ENCODE assay signal across 29 cellular contexts in genomic region chr3:119443179-119443578, GRCh38.
"Had no signal": no experiment of that assay in that cellular context is flagged by ENCODE, and none has a peak within 500 bp of the region (broad histone marks: within the 10 kb centered on the region; RNA-seq: fewer than 3 reads in every experiment).

No MANE protein-coding gene starts in this region.

- H3K4me1 Mint-ChIP-seq: brain, endodermal cell, WTC11 had no signal

- H3K27me3 ChIP-seq: ascending aorta, breast epithelium, cardiac muscle cell, dorsolateral prefrontal cortex had no signal

- H3K27ac ChIP-seq: ascending aorta, breast epithelium, cardiac muscle cell, coronary artery, dorsolateral prefrontal cortex, VCaP had no signal

- H3K9me3 ChIP-seq: ascending aorta, breast epithelium had no signal

- ATAC-seq: activated CD8-positive, alpha-beta memory T cell treated with anti-CD3 and anti-CD28 coated beads, Interleukin-2, amount 10 ng/mL, durations not matched to agents 7 days and 5 days; activated CD8-positive, alpha-beta T cell treated with anti-CD3 and anti-CD28 coated beads, Interleukin-2, amount 10 ng/mL, durations not matched to agents 7 days and 5 days; esophagus mucosa; WTC11 had no signal

- H3K9me3 Mint-ChIP-seq: activated naive CD4-positive, alpha-beta T cell treated with anti-CD3 and anti-CD28 coated beads, Interleukin-2, amount 10 ng/mL, durations not matched to agents 7 days and 5 days; activated naive CD4-positive, alpha-beta T cell treated with anti-CD3 and anti-CD28 coated beads, Interleukin-2, amount 50 U/mL, for 72 hours; activated T-helper 1 cell treated with anti-CD3 and anti-CD28 coated beads, Interleukin-12 subunit alpha, Interleukin-12 subunit beta, Interleukin-2, Interleukin-4 antibody, amounts not matched to agents 30 ng/mL and 10 ng/mL and 1 ng/mL, durations not matched to agents 14 hours and 24 hours and 36 hours; dendritic cell treated with granulocyte-macrophage colony-stimulating factor and Interleukin-4, amounts not matched to agents 40 ng/mL and 50 ng/mL, for 4 days; endodermal cell; WTC11 had no signal

- H3K4me1 ChIP-seq: ascending aorta, breast epithelium had no signal

- H3K4me3 Mint-ChIP-seq: activated CD8-positive, alpha-beta memory T cell treated with anti-CD3 and anti-CD28 coated beads, Interleukin-2, amount 10 ng/mL, durations not matched to agents 7 days and 5 days; activated CD8-positive, alpha-beta T cell treated with anti-CD3 and anti-CD28 coated beads, Interleukin-2, amount 10 ng/mL, durations not matched to agents 7 days and 5 days; activated naive CD4-positive, alpha-beta T cell treated with anti-CD3 and anti-CD28 coated beads, Interleukin-2, amount 10 ng/mL, durations not matched to agents 7 days and 5 days; activated naive CD8-positive, alpha-beta T cell treated with anti-CD3 and anti-CD28 coated beads, Interleukin-2, amount 10 ng/mL, durations not matched to agents 7 days and 5 days; activated T-helper 1 cell treated with anti-CD3 and anti-CD28 coated beads, Interleukin-12 subunit alpha, Interleukin-12 subunit beta, Interleukin-2, Interleukin-4 antibody, amounts not matched to agents 30 ng/mL and 10 ng/mL and 1 ng/mL, durations not matched to agents 14 hours and 24 hours and 36 hours; brain; dendritic cell treated with granulocyte-macrophage colony-stimulating factor and Interleukin-4, amounts not matched to agents 40 ng/mL and 50 ng/mL, for 4 days; endodermal cell; WTC11 had no signal

- DNase-seq: activated CD4-positive, alpha-beta T cell treated with anti-CD3 and anti-CD28 coated beads for 1 hour; activated CD4-positive, alpha-beta T cell treated with anti-CD3 and anti-CD28 coated beads for 48 hours; activated CD4-positive, alpha-beta T cell treated with anti-CD3 and anti-CD28 coated beads, Interleukin-2, amount 50 U/mL, for 1 hour; activated CD4-positive, alpha-beta T cell treated with anti-CD3 and anti-CD28 coated beads, Interleukin-2, amount 50 U/mL, for 48 hours; activated CD8-positive, alpha-beta memory T cell treated with anti-CD3 and anti-CD28 coated beads, Interleukin-2, amount 10 ng/mL, durations not matched to agents 7 days and 5 days; activated CD8-positive, alpha-beta memory T cell treated with anti-CD3 and anti-CD28 coated beads, Interleukin-2, amount 50 U/mL, for 4 hours; activated CD8-positive, alpha-beta T cell treated with anti-CD3 and anti-CD28 coated beads, Interleukin-2, amount 10 ng/mL, durations not matched to agents 7 days and 5 days; activated gamma-delta T cell; activated naive CD4-positive, alpha-beta T cell; activated naive CD4-positive, alpha-beta T cell treated with anti-CD3 and anti-CD28 coated beads, Interleukin-2, amount 10 ng/mL, durations not matched to agents 7 days and 5 days; activated naive CD8-positive, alpha-beta T cell treated with anti-CD3 and anti-CD28 coated beads, Interleukin-2, amount 10 ng/mL, durations not matched to agents 7 days and 5 days; activated T-cell treated with anti-CD3 and anti-CD28 coated beads, Interleukin-2, amount 50 U/mL, for 1 hour; activated T-cell treated with anti-CD3 and anti-CD28 coated beads, Interleukin-2, amount 50 U/mL, for 48 hours; central memory CD4-positive, alpha-beta T cell; dorsolateral prefrontal cortex; effector memory CD4-positive, alpha-beta T cell; endodermal cell; T1000 had no signal

- H3K27ac Mint-ChIP-seq: activated CD8-positive, alpha-beta memory T cell treated with anti-CD3 and anti-CD28 coated beads, Interleukin-2, amount 10 ng/mL, durations not matched to agents 7 days and 5 days; activated CD8-positive, alpha-beta T cell treated with anti-CD3 and anti-CD28 coated beads, Interleukin-2, amount 10 ng/mL, durations not matched to agents 7 days and 5 days; activated naive CD4-positive, alpha-beta T cell treated with anti-CD3 and anti-CD28 coated beads, Interleukin-2, amount 50 U/mL, for 72 hours; activated naive CD8-positive, alpha-beta T cell treated with anti-CD3 and anti-CD28 coated beads, Interleukin-2, amount 10 ng/mL, durations not matched to agents 7 days and 5 days; activated T-helper 1 cell treated with anti-CD3 and anti-CD28 coated beads, Interleukin-12 subunit alpha, Interleukin-12 subunit beta, Interleukin-2, Interleukin-4 antibody, amounts not matched to agents 30 ng/mL and 10 ng/mL and 1 ng/mL, durations not matched to agents 14 hours and 24 hours and 36 hours; brain; dendritic cell treated with granulocyte-macrophage colony-stimulating factor and Interleukin-4, amounts not matched to agents 40 ng/mL and 50 ng/mL, for 4 days; endodermal cell; WTC11 had no signal

- H3K4me3 ChIP-seq: ascending aorta, breast epithelium, cardiac muscle cell, coronary artery, dorsolateral prefrontal cortex had no signal

- H3K27me3 Mint-ChIP-seq: activated CD8-positive, alpha-beta memory T cell treated with anti-CD3 and anti-CD28 coated beads, Interleukin-2, amount 10 ng/mL, durations not matched to agents 7 days and 5 days; activated naive CD4-positive, alpha-beta T cell treated with anti-CD3 and anti-CD28 coated beads, Interleukin-2, amount 10 ng/mL, durations not matched to agents 7 days and 5 days; activated naive CD8-positive, alpha-beta T cell treated with anti-CD3 and anti-CD28 coated beads, Interleukin-2, amount 10 ng/mL, durations not matched to agents 7 days and 5 days; brain; dendritic cell treated with granulocyte-macrophage colony-stimulating factor and Interleukin-4, amounts not matched to agents 40 ng/mL and 50 ng/mL, for 4 days had no signal
